ENCODE assay signal across 30 cellular contexts in genomic region chr22:19239464-19239863, GRCh38. TPM values are rescaled to one million over a fixed set of nuclear protein-coding genes. Genes with fewer than 3 reads are reported as not detected.
A peak's percentile ranks its signal among the peaks of the same experiment; 100 is the strongest.
DNase-seq lines count a peak whose midpoint lies in the region; ATAC-seq, FAIRE-seq and TF ChIP-seq lines count a peak whose summit lies in the region.
"Had no signal": no experiment of that assay in that cellular context is flagged by ENCODE, and none has a peak within 500 bp of the region (broad histone marks: within the 10 kb centered on the region; RNA-seq: fewer than 3 reads in every experiment).

No MANE protein-coding gene starts in this region.

- ATAC-seq in left ventricle myocardium superior: no peak
- no peak for ATAC-seq in CD8-positive, alpha-beta T cell
- no peak for ATAC-seq in HG03196 (IDR thresholded peaks at IDR 0.05; ENCODE audit: unreplicated experiment)
- ATAC-seq: activated naive CD8-positive, alpha-beta T cell treated with anti-CD3 and anti-CD28 coated beads, Interleukin-2, amount 50 U/mL, for 24 hours; activated T-cell treated with anti-CD3 and anti-CD28 coated beads, Interleukin-2, amount 50 U/mL, for 72 hours; body of pancreas; T-helper 17 cell had no signal

- intact Hi-C loops in left ventricle myocardium inferior (cut with micrococcal nuclease) (no loop called here), left ventricle myocardium superior (cut with micrococcal nuclease) (no loop called here)
- intact Hi-C loops in CD8-positive, alpha-beta T cell (cut with DNase I, micrococcal nuclease): no loop called here
- intact Hi-C loops in CD4-positive, alpha-beta memory T cell (cut with micrococcal nuclease): no loop called here

- H3K27me3 Mint-ChIP-seq in CD8-positive, alpha-beta T cell (ENCODE audit: low read depth): peaks cover 7% of the 10 kb centered on the region
- peaks cover 0 to 11% of the 10 kb centered on the region in 2 donors for H3K27me3 Mint-ChIP-seq in CD4-positive, alpha-beta memory T cell
- H3K27me3 Mint-ChIP-seq: activated CD4-positive, alpha-beta memory T cell treated with anti-CD3 and anti-CD28 coated beads for 36 hours; CD4-positive, alpha-beta T cell; progenitor cell of endocrine pancreas had no signal

- H3K27ac Mint-ChIP-seq in CD8-positive, alpha-beta T cell: no peak overlapping the region
- no peak overlapping the region for H3K27ac Mint-ChIP-seq in CD4-positive, alpha-beta memory T cell
- H3K27ac Mint-ChIP-seq: activated CD4-positive, alpha-beta memory T cell treated with anti-CD3 and anti-CD28 coated beads for 36 hours; activated naive CD8-positive, alpha-beta T cell treated with anti-CD3 and anti-CD28 coated beads, Interleukin-2, amount 50 U/mL, for 24 hours; activated T-cell treated with anti-CD3 and anti-CD28 coated beads, Interleukin-2, amount 50 U/mL, for 72 hours; CD4-positive, alpha-beta T cell; immature natural killer cell; progenitor cell of endocrine pancreas; T-helper 17 cell had no signal

- H3K36me3 ChIP-seq in left ventricle myocardium inferior: peaks cover 21% of the 10 kb centered on the region
- H3K36me3 ChIP-seq in CD8-positive, alpha-beta T cell (ENCODE audit: insufficient read depth, low read length): no peaks in the 10 kb centered on the region
- no peaks in the 10 kb centered on the region for H3K36me3 ChIP-seq in CD4-positive, alpha-beta memory T cell (ENCODE audit: insufficient read depth, low read length)

- H3K27me3 ChIP-seq in left ventricle myocardium inferior (ENCODE audit: low read depth): no peaks in the 10 kb centered on the region
- H3K27me3 ChIP-seq in CD8-positive, alpha-beta T cell (ENCODE audit: insufficient read depth, low read length): no peaks in the 10 kb centered on the region
- H3K27me3 ChIP-seq in CD4-positive, alpha-beta memory T cell (ENCODE audit: insufficient read depth, low read length): no peaks in the 10 kb centered on the region
- H3K27me3 ChIP-seq: body of pancreas, hepatocyte had no signal

- no peaks in the 10 kb centered on the region for H3K9me3 Mint-ChIP-seq in CD8-positive, alpha-beta T cell
- H3K9me3 Mint-ChIP-seq in CD4-positive, alpha-beta memory T cell: no peaks in the 10 kb centered on the region
- H3K9me3 Mint-ChIP-seq: activated CD4-positive, alpha-beta memory T cell treated with anti-CD3 and anti-CD28 coated beads for 36 hours; activated naive CD8-positive, alpha-beta T cell treated with anti-CD3 and anti-CD28 coated beads, Interleukin-2, amount 50 U/mL, for 24 hours; activated T-cell treated with anti-CD3 and anti-CD28 coated beads, Interleukin-2, amount 50 U/mL, for 72 hours; CD4-positive, alpha-beta T cell; immature natural killer cell; neural crest cell had no signal

- CTCF ChIA-PET in CD8-positive, alpha-beta T cell (lab: Charles Lee): no interaction called here
- CTCF ChIA-PET in CD4-positive, alpha-beta memory T cell (lab: Charles Lee; ENCODE audit: partially characterized antibody): no interaction called here

- peaks cover 27% of the 10 kb centered on the region for H3K4me1 ChIP-seq in left ventricle myocardium inferior
- H3K4me1 ChIP-seq in CD8-positive, alpha-beta T cell (ENCODE audit: insufficient read depth, low read length): no peaks in the 10 kb centered on the region
- H3K4me1 ChIP-seq in CD4-positive, alpha-beta memory T cell (ENCODE audit: insufficient read depth, low read length): no peaks in the 10 kb centered on the region
- H3K4me1 ChIP-seq: body of pancreas had no signal

- no peak overlapping the region for H3K4me3 Mint-ChIP-seq in CD8-positive, alpha-beta T cell
- H3K4me3 Mint-ChIP-seq in CD4-positive, alpha-beta memory T cell: no peak overlapping the region
- H3K4me3 Mint-ChIP-seq: activated CD4-positive, alpha-beta memory T cell treated with anti-CD3 and anti-CD28 coated beads for 36 hours; activated naive CD8-positive, alpha-beta T cell treated with anti-CD3 and anti-CD28 coated beads, Interleukin-2, amount 50 U/mL, for 24 hours; activated T-cell treated with anti-CD3 and anti-CD28 coated beads, Interleukin-2, amount 50 U/mL, for 72 hours; CD4-positive, alpha-beta T cell; immature natural killer cell; neural crest cell; T-helper 17 cell had no signal

- H3K4me3 ChIP-seq in left ventricle myocardium inferior: no peak overlapping the region
- H3K4me3 ChIP-seq in CD8-positive, alpha-beta T cell (ENCODE audit: low read depth, low read length): no peak overlapping the region
- H3K4me3 ChIP-seq in CD4-positive, alpha-beta memory T cell (ENCODE audit: low read length in 2 of 2): no peak overlapping the region
- H3K4me3 ChIP-seq: body of pancreas, hepatocyte had no signal

- no peaks in the 10 kb centered on the region for H3K4me1 Mint-ChIP-seq in CD8-positive, alpha-beta T cell (ENCODE audit: low read depth)
- no peaks in the 10 kb centered on the region for H3K4me1 Mint-ChIP-seq in CD4-positive, alpha-beta memory T cell
- H3K4me1 Mint-ChIP-seq: activated naive CD8-positive, alpha-beta T cell treated with anti-CD3 and anti-CD28 coated beads, Interleukin-2, amount 50 U/mL, for 24 hours; immature natural killer cell; neural crest cell; T-helper 17 cell had no signal

- no peak for TF ChIP-seq CTCF in left ventricle myocardium inferior (IDR thresholded peaks at IDR 0.05; ENCODE audit: borderline replicate concordance)
- TF ChIP-seq CTCF in CD8-positive, alpha-beta T cell (IDR thresholded peaks at IDR 0.05): no peak

- H3K27ac ChIP-seq in left ventricle myocardium inferior (replicated peaks): peak overlapping the region; percentile 47
- H3K27ac ChIP-seq in CD8-positive, alpha-beta T cell (ENCODE audit: low read depth, low read length): no peak overlapping the region
- H3K27ac ChIP-seq in CD4-positive, alpha-beta memory T cell (ENCODE audit: low read depth, low read length): no peak overlapping the region
- H3K27ac ChIP-seq: body of pancreas, hepatocyte had no signal

- POLR2A ChIA-PET in CD8-positive, alpha-beta T cell (lab: Charles Lee): no interaction called here
- POLR2A ChIA-PET in CD4-positive, alpha-beta memory T cell (lab: Charles Lee; ENCODE audit: partially characterized antibody): no interaction called here

- H3K36me3 Mint-ChIP-seq in CD8-positive, alpha-beta T cell: no peaks in the 10 kb centered on the region
- no peaks in the 10 kb centered on the region for H3K36me3 Mint-ChIP-seq in CD4-positive, alpha-beta memory T cell
- H3K36me3 Mint-ChIP-seq: activated CD4-positive, alpha-beta memory T cell treated with anti-CD3 and anti-CD28 coated beads for 36 hours; immature natural killer cell had no signal

- DNase-seq in left ventricle myocardium inferior (no peak), left ventricle myocardium superior (no peak), frontal cortex (ENCODE audit: low spot score in 2 of 2) (peak; percentile 44 to 55), occipital lobe (lab: John Stamatoyannopoulos, UW) (peak; percentile 45), NOMO-1 treated with dmso at 0.1 percent for 144 hours (lab: John Stamatoyannopoulos, UW; ENCODE audit: unreplicated experiment) (no peak)
- DNase-seq in CD8-positive, alpha-beta T cell: no peak
- no peak for DNase-seq in CD4-positive, alpha-beta memory T cell
- DNase-seq: 8988T; activated CD4-positive, alpha-beta memory T cell treated with anti-CD3 and anti-CD28 coated beads for 36 hours; activated CD4-positive, alpha-beta T cell treated with anti-CD3 and anti-CD28 coated beads for 1 hour; activated naive CD4-positive, alpha-beta T cell; activated naive CD8-positive, alpha-beta T cell treated with anti-CD3 and anti-CD28 coated beads, Interleukin-2, amount 50 U/mL, for 24 hours; activated T-cell treated with anti-CD3 and anti-CD28 coated beads, Interleukin-2, amount 50 U/mL, for 72 hours; body of pancreas; CD4-positive, alpha-beta T cell; immature natural killer cell; IMR-90; mesenchymal stem cell; NCI-H146; NCI-H226; NCI-H526 treated with DMSO at 0.1 percent for 48 hours; NK-92 treated with Interleukin-12 subunit alpha and Interleukin-12 subunit beta, amount 100 ng/mL, for 24 hours; SHP77; stimulated activated CD4-positive, alpha-beta T cell treated with anti-CD3 and anti-CD28 coated beads, Interleukin-4, amount 100 ng/mL, for 4 hours; T-helper 17 cell; trophoblast cell had no signal

- no peaks in the 10 kb centered on the region for H3K9me3 ChIP-seq in left ventricle myocardium inferior (replicated peaks)
- no peaks in the 10 kb centered on the region for H3K9me3 ChIP-seq in CD8-positive, alpha-beta T cell (ENCODE audit: low read length)
- H3K9me3 ChIP-seq in CD4-positive, alpha-beta memory T cell (ENCODE audit: control insufficient read depth in 1 of 2, low read length in 2 of 2): no peaks in the 10 kb centered on the region
- H3K9me3 ChIP-seq: body of pancreas had no signal

- FAIRE-seq in frontal cortex (lab: Jason Lieb, UNC): no peak

RNA-seq across cellular contexts. Expression of gene CLTCL1, which starts 52.1 kb away (rescaled TPM):
- total RNA-seq in left ventricle myocardium inferior (9.4 TPM), left ventricle myocardium superior (9.6 TPM), frontal cortex (9.8 TPM), occipital lobe (11.1 TPM)
- total RNA-seq in CD8-positive, alpha-beta T cell: under 1 TPM; 0.43 to 0.69 TPM
- total RNA-seq in CD4-positive, alpha-beta memory T cell: 1 to 10 TPM in 1 of 2 experiments, under 1 TPM in 1; 0.80 to 1.7 TPM
- polyA plus RNA-seq in CD4-positive, alpha-beta memory T cell: not detected

Comparison
In these comparisons a context has a peak if more than half of its experiments do, and no peak if none do; other contexts are left out.
1. DNase-seq: peak in frontal cortex (2 of 2) and occipital lobe (single experiment); none in left ventricle myocardium inferior (single experiment), left ventricle myocardium superior (single experiment), CD8-positive, alpha-beta T cell (0 of 7), CD4-positive, alpha-beta memory T cell (0 of 5) and NOMO-1 treated with dmso at 0.1 percent for 144 hours (single experiment).